ENCODE assay signal across 16 cellular contexts in the genomic region with DNA sequence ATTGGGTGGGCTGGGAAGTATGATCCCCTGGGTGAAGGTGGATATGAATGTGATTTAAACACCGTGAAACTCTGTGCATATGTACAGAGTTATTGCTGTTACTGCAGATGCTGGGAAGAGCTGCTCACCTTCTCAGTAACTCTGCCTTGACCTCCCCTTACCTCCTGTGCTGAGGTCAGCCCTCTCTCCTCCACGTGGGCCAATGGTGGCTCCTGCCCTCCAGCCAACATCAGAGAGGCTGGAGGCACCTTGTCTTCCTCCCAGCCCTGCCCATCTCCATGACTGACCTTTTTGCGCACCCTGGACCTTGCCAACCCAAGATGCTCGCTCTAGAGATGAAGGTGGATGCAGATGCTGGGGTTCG. TPM values are rescaled to one million over a fixed set of nuclear protein-coding genes. Genes with fewer than 3 reads are reported as not detected.
DNase-seq lines count a peak whose midpoint lies in the region; ATAC-seq and TF ChIP-seq lines count a peak whose summit lies in the region.
"Had no signal": no experiment of that assay in that cellular context is flagged by ENCODE, and none has a peak within 500 bp of the region (broad histone marks: within the 10 kb centered on the region; RNA-seq: fewer than 3 reads in every experiment).

No MANE protein-coding gene starts in this region.

- no peak overlapping the region for H3K27ac ChIP-seq in OCI-LY7 (ENCODE audit: low read depth, low read length, poor library complexity, severe bottlenecking)
- H3K27ac ChIP-seq: spleen had no signal

- H4K20me1 ChIP-seq in OCI-LY7 (ENCODE audit: insufficient read depth, low read length) = no peaks in the 10 kb centered on the region

- no peaks in the 10 kb centered on the region for H3K79me2 ChIP-seq in OCI-LY7 (ENCODE audit: insufficient read depth, low read depth, low read length)

- no TSS peak for BruUV-seq in OCI-LY7 (replicated peaks; lab: Mats Ljungman, UMichigan)

- TF ChIP-seq CTCF in BE2C (IDR thresholded peaks at IDR 0.05; ENCODE audit: low read depth, low read length) (no peak), OCI-LY7 (conservative IDR thresholded peaks at IDR 0.05; ENCODE audit: low read length) (no peak), glutamatergic neuron (IDR thresholded peaks at IDR 0.05; ENCODE audit: partially characterized antibody, unreplicated experiment) (no peak), progenitor cell of endocrine pancreas (IDR thresholded peaks at IDR 0.05; ENCODE audit: unreplicated experiment) (no peak), type B pancreatic cell (conservative IDR thresholded peaks at IDR 0.05) (no peak)

- no peak overlapping the region for H2AFZ ChIP-seq in OCI-LY7 (ENCODE audit: low read length)

- H3K36me3 Mint-ChIP-seq in glutamatergic neuron (ENCODE audit: unreplicated experiment) (no peaks in the 10 kb centered on the region), progenitor cell of endocrine pancreas (ENCODE audit: insufficient read depth) (no peaks in the 10 kb centered on the region), type B pancreatic cell (no peaks in the 10 kb centered on the region)
- peaks cover 0 to 2% of the 10 kb centered on the region in 2 donors for H3K36me3 Mint-ChIP-seq in activated T-cell treated with anti-CD3 and anti-CD28 coated beads, Interleukin-2, amount 50 U/mL, for 72 hours (ENCODE audit: insufficient read depth in 2 of 2)
- H3K36me3 Mint-ChIP-seq: activated naive CD8-positive, alpha-beta T cell treated with anti-CD3 and anti-CD28 coated beads, Interleukin-2, amount 10 ng/mL, durations not matched to agents 7 days and 5 days; naive B cell had no signal

- H3K9me3 Mint-ChIP-seq in glutamatergic neuron (ENCODE audit: unreplicated experiment) (no peaks in the 10 kb centered on the region), progenitor cell of endocrine pancreas (ENCODE audit: low read depth) (no peaks in the 10 kb centered on the region), type B pancreatic cell (no peaks in the 10 kb centered on the region)
- no peaks in the 10 kb centered on the region for H3K9me3 Mint-ChIP-seq in activated T-cell treated with anti-CD3 and anti-CD28 coated beads, Interleukin-2, amount 50 U/mL, for 72 hours
- H3K9me3 Mint-ChIP-seq: activated naive CD8-positive, alpha-beta T cell treated with anti-CD3 and anti-CD28 coated beads, Interleukin-2, amount 10 ng/mL, durations not matched to agents 7 days and 5 days; naive B cell had no signal

- ATAC-seq in HG02610 (IDR thresholded peaks at IDR 0.05; ENCODE audit: unreplicated experiment) = no peak
- ATAC-seq in activated T-cell treated with anti-CD3 and anti-CD28 coated beads, Interleukin-2, amount 50 U/mL, for 72 hours (replicated peaks in 1 of 2) = no peak
- ATAC-seq: stimulated activated naive CD8-positive, alpha-beta T cell treated with anti-CD3 and anti-CD28 coated beads, Interleukin-15, Interleukin-2, amounts not matched to agents 100 U/mL and 50 U/mL, for 24 hours had no signal

- H3K27me3 ChIP-seq in BE2C = no peaks in the 10 kb centered on the region
- H3K27me3 ChIP-seq: spleen had no signal

- peak overlapping the region; percentile 15; the same call in 1 of the 2 replicates for H3K4me2 ChIP-seq in OCI-LY7 (ENCODE audit: low read length)

- H3K27me3 Mint-ChIP-seq in glutamatergic neuron (ENCODE audit: unreplicated experiment) (no peaks in the 10 kb centered on the region), progenitor cell of endocrine pancreas (no peaks in the 10 kb centered on the region), type B pancreatic cell (no peaks in the 10 kb centered on the region)
- no peaks in the 10 kb centered on the region for H3K27me3 Mint-ChIP-seq in activated T-cell treated with anti-CD3 and anti-CD28 coated beads, Interleukin-2, amount 50 U/mL, for 72 hours (ENCODE audit: low read depth)
- H3K27me3 Mint-ChIP-seq: activated naive CD8-positive, alpha-beta T cell treated with anti-CD3 and anti-CD28 coated beads, Interleukin-2, amount 10 ng/mL, durations not matched to agents 7 days and 5 days; naive B cell had no signal

- H3K9me3 ChIP-seq in BE2C (no peaks in the 10 kb centered on the region), OCI-LY7 (ENCODE audit: low read length) (no peaks in the 10 kb centered on the region)
- H3K9me3 ChIP-seq: spleen had no signal

- peak overlapping the region; percentile 55 for H3K4me3 Mint-ChIP-seq in glutamatergic neuron (ENCODE audit: unreplicated experiment)
- H3K4me3 Mint-ChIP-seq in progenitor cell of endocrine pancreas (ENCODE audit: low read depth) = no peak overlapping the region
- no peak overlapping the region for H3K4me3 Mint-ChIP-seq in type B pancreatic cell
- no peak overlapping the region for H3K4me3 Mint-ChIP-seq in activated T-cell treated with anti-CD3 and anti-CD28 coated beads, Interleukin-2, amount 50 U/mL, for 72 hours
- H3K4me3 Mint-ChIP-seq: activated naive CD8-positive, alpha-beta T cell treated with anti-CD3 and anti-CD28 coated beads, Interleukin-2, amount 10 ng/mL, durations not matched to agents 7 days and 5 days; naive B cell had no signal

- intact Hi-C loops in OCI-LY7 (cut with micrococcal nuclease; ENCODE audit: unreplicated experiment) = no loop called here

- H3K4me1 Mint-ChIP-seq in glutamatergic neuron (ENCODE audit: low read depth, unreplicated experiment) = peaks cover 7% of the 10 kb centered on the region
- H3K4me1 Mint-ChIP-seq in progenitor cell of endocrine pancreas (ENCODE audit: low read depth) = peaks cover 15% of the 10 kb centered on the region
- peaks cover 15% of the 10 kb centered on the region for H3K4me1 Mint-ChIP-seq in type B pancreatic cell (ENCODE audit: unreplicated experiment)
- peaks cover 11% of the 10 kb centered on the region for H3K4me1 Mint-ChIP-seq in activated T-cell treated with anti-CD3 and anti-CD28 coated beads, Interleukin-2, amount 50 U/mL, for 72 hours (ENCODE audit: low read depth)
- H3K4me1 Mint-ChIP-seq: activated naive CD8-positive, alpha-beta T cell treated with anti-CD3 and anti-CD28 coated beads, Interleukin-2, amount 10 ng/mL, durations not matched to agents 7 days and 5 days had no signal

- H3K36me3 ChIP-seq in BE2C (no peaks in the 10 kb centered on the region), OCI-LY7 (ENCODE audit: insufficient read depth, low read length) (peaks cover 4% of the 10 kb centered on the region; the same call in 1 of the 2 replicates)

- CTCF ChIA-PET in OCI-LY7 (lab: Charles Lee; ENCODE audit: unreplicated experiment) = no interaction called here

- no peaks in the 10 kb centered on the region for H3K9me2 ChIP-seq in OCI-LY7 (ENCODE audit: insufficient read depth, low read length)

- H3K27ac Mint-ChIP-seq in glutamatergic neuron (ENCODE audit: unreplicated experiment) (peak overlapping the region; percentile 75), progenitor cell of endocrine pancreas (peak overlapping the region; percentile 56), type B pancreatic cell (no peak overlapping the region)
- no peak overlapping the region for H3K27ac Mint-ChIP-seq in activated T-cell treated with anti-CD3 and anti-CD28 coated beads, Interleukin-2, amount 50 U/mL, for 72 hours
- H3K27ac Mint-ChIP-seq: activated naive CD8-positive, alpha-beta T cell treated with anti-CD3 and anti-CD28 coated beads, Interleukin-2, amount 10 ng/mL, durations not matched to agents 7 days and 5 days had no signal

- peak overlapping the region; percentile 19; the same call in 1 of the 2 replicates for H3K4me3 ChIP-seq in BE2C (ENCODE audit: low read depth, low read length)
- no peak overlapping the region for H3K4me3 ChIP-seq in OCI-LY7 (ENCODE audit: low read depth, low read length, poor library complexity, severe bottlenecking)
- H3K4me3 ChIP-seq: spleen had no signal

- DNase-seq in BE2C (no peak), OCI-LY7 (ENCODE audit: low spot score) (no peak), glutamatergic neuron (no peak), progenitor cell of endocrine pancreas (ENCODE audit: low spot score, unreplicated experiment) (no peak), Kasumi-1 (lab: John Stamatoyannopoulos, UW) (no peak), type B pancreatic cell (ENCODE audit: extremely low spot score, unreplicated experiment) (no peak)
- DNase-seq in activated T-cell treated with anti-CD3 and anti-CD28 coated beads, Interleukin-2, amount 50 U/mL, for 72 hours = no peak
- DNase-seq: activated CD4-positive, alpha-beta T cell treated with anti-CD3 and anti-CD28 coated beads for 1 hour; activated naive CD8-positive, alpha-beta T cell treated with anti-CD3 and anti-CD28 coated beads, Interleukin-2, amount 10 ng/mL, durations not matched to agents 7 days and 5 days; GOT3; naive B cell; NCI-H446 treated with DMSO at 0.1 percent for 48 hours; spleen; stimulated activated naive CD8-positive, alpha-beta T cell treated with anti-CD3 and anti-CD28 coated beads, Interleukin-15, Interleukin-2, amounts not matched to agents 100 U/mL and 50 U/mL, for 24 hours had no signal

- POLR2A ChIA-PET in OCI-LY7 (lab: Charles Lee) = no interaction called here

- peaks cover 14% of the 10 kb centered on the region for H3K4me1 ChIP-seq in BE2C
- peaks cover 26% of the 10 kb centered on the region for H3K4me1 ChIP-seq in OCI-LY7 (ENCODE audit: insufficient read depth, low read length, poor library complexity, severe bottlenecking)

RNA-seq across cellular contexts. Expression of gene ASB16, which starts 0.4 kb away (rescaled TPM):
- 2.3 TPM for polyA plus RNA-seq in BE2C (2012; ENCODE audit: insufficient read depth, insufficient read length, low read depth)
- total RNA-seq in OCI-LY7 (2014; rRNA removed; shearing (Covaris generic)) = 0.44 and 0.57 TPM in 2 replicates
- total RNA-seq in OCI-LY7 (2022) (0.30 and 1.7 TPM in 2 replicates), glutamatergic neuron (ENCODE audit: unreplicated experiment) (not detected), progenitor cell of endocrine pancreas (0.49 and 0.89 TPM in 2 replicates), type B pancreatic cell (ENCODE audit: low replicate concordance) (0.68 TPM in 1 of 2 replicates, not detected in the other)
- under 1 TPM; 0.34 to 0.44 TPM for total RNA-seq in activated T-cell treated with anti-CD3 and anti-CD28 coated beads, Interleukin-2, amount 50 U/mL, for 72 hours
- total RNA-seq: T-helper 1 cell treated with Interleukin-12 subunit alpha and Interleukin-12 subunit beta and Interleukin-4 antibody, amounts not matched to agents 30 ng/mL and 1 ng/mL, for 36 hours had no signal

RNA-seq across cellular contexts. Expression of gene TMUB2, which starts 16.7 kb away (rescaled TPM):
- 64.2 TPM for polyA plus RNA-seq in BE2C (2012; ENCODE audit: insufficient read depth, insufficient read length, low read depth)
- 16.0 and 21.3 TPM in 2 replicates for total RNA-seq in OCI-LY7 (2014; rRNA removed; shearing (Covaris generic))
- total RNA-seq in OCI-LY7 (2022) = 21.9 and 25.9 TPM in 2 replicates
- total RNA-seq in glutamatergic neuron (ENCODE audit: unreplicated experiment) = 52.1 TPM
- total RNA-seq in progenitor cell of endocrine pancreas = 48.5 and 50.3 TPM in 2 replicates
- 39.5 and 40.0 TPM in 2 replicates for total RNA-seq in type B pancreatic cell (ENCODE audit: low replicate concordance)
- total RNA-seq in activated T-cell treated with anti-CD3 and anti-CD28 coated beads, Interleukin-2, amount 50 U/mL, for 72 hours = 10 to 100 TPM; 40.8 to 46.2 TPM

RNA-seq across cellular contexts. Expression of gene HROB, which starts 28.4 kb away (rescaled TPM):
- 2.1 TPM for polyA plus RNA-seq in BE2C (2012; ENCODE audit: insufficient read depth, insufficient read length, low read depth)
- 10.9 and 13.3 TPM in 2 replicates for total RNA-seq in OCI-LY7 (2014; rRNA removed; shearing (Covaris generic))
- total RNA-seq in OCI-LY7 (2022) (24.7 and 27.3 TPM in 2 replicates), glutamatergic neuron (ENCODE audit: unreplicated experiment) (3.2 TPM), progenitor cell of endocrine pancreas (10.1 and 12.8 TPM in 2 replicates), type B pancreatic cell (ENCODE audit: low replicate concordance) (5.4 and 10.6 TPM in 2 replicates)
- total RNA-seq in activated T-cell treated with anti-CD3 and anti-CD28 coated beads, Interleukin-2, amount 50 U/mL, for 72 hours = 10 to 100 TPM; 20.7 to 27.8 TPM

RNA-seq across cellular contexts. Expression of gene ATXN7L3, which starts 29.6 kb away (rescaled TPM):
- polyA plus RNA-seq in BE2C (2012; ENCODE audit: insufficient read depth, insufficient read length, low read depth) = 151 TPM
- 57.7 and 66.5 TPM in 2 replicates for total RNA-seq in OCI-LY7 (2014; rRNA removed; shearing (Covaris generic))
- total RNA-seq in OCI-LY7 (2022) (106 and 107 TPM in 2 replicates), glutamatergic neuron (ENCODE audit: unreplicated experiment) (146 TPM), progenitor cell of endocrine pancreas (117 and 135 TPM in 2 replicates), type B pancreatic cell (ENCODE audit: low replicate concordance) (96.7 and 111 TPM in 2 replicates)
- 10 to 100 TPM; 96.1 to 97.6 TPM for total RNA-seq in activated T-cell treated with anti-CD3 and anti-CD28 coated beads, Interleukin-2, amount 50 U/mL, for 72 hours

RNA-seq across cellular contexts. Expression of gene HDAC5, which starts 46.7 kb away (rescaled TPM):
- 179 TPM for polyA plus RNA-seq in BE2C (2012; ENCODE audit: insufficient read depth, insufficient read length, low read depth)
- total RNA-seq in OCI-LY7 (2014; rRNA removed; shearing (Covaris generic)) = 26.4 and 41.5 TPM in 2 replicates
- total RNA-seq in OCI-LY7 (2022) (31.4 and 36.3 TPM in 2 replicates), glutamatergic neuron (ENCODE audit: unreplicated experiment) (185 TPM), progenitor cell of endocrine pancreas (39.0 and 41.3 TPM in 2 replicates), type B pancreatic cell (ENCODE audit: low replicate concordance) (43.3 and 48.9 TPM in 2 replicates)
- 10 to 100 TPM; 34.7 to 37.8 TPM for total RNA-seq in activated T-cell treated with anti-CD3 and anti-CD28 coated beads, Interleukin-2, amount 50 U/mL, for 72 hours

Comparison
In these comparisons a context has a peak if more than half of its experiments do, and no peak if none do; other contexts are left out.
1. H3K27ac Mint-ChIP-seq: peak in glutamatergic neuron (single experiment) and progenitor cell of endocrine pancreas (single experiment); none in type B pancreatic cell (single experiment) and activated T-cell treated with anti-CD3 and anti-CD28 coated beads, Interleukin-2, amount 50 U/mL, for 72 hours (single experiment).